In the genomic region with DNA sequence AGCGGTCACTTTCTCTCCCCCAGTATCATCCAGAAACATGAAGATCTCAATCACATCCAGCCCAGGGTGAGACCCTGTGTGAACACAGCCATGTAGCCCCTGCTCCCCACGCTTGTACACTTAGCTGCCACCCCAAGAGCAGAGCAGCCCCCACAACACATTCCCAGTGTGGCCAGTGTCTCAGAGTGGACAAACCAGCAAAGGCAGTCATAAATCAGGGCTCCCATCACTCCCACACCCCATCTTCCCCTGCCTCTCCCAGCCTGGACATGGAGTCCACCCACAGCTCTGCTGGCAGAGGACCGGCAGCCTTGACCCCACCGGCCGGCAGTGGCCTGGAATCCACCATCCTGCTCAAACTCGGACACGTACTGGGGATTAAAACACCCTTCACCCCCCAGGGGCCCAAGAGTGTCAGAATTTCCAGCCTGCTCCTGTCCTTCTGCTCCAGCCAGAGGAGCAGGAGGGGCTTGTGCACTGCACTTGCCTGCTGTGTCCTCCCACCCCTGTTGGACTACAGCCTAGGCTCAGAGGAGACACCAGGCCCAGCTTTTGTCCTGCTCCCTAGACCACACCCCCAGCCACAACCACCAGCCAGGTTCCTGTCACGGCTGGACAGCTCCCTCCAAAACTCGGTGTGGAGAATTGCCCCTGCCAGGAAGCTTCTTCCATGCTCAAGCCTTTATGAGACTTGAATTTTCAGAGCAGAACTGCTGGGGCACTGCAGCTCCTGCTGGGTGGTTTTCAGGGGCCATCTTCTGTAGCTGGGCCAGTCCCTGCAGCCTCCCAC, we compare ENCODE assay signal across 25 cellular contexts.
A peak's percentile ranks its signal among the peaks of the same experiment; 100 is the strongest.
DNase-seq lines count a peak whose midpoint lies in the region; ATAC-seq and TF ChIP-seq lines count a peak whose summit lies in the region.
"Had no signal": no experiment of that assay in that cellular context is flagged by ENCODE, and none has a peak within 500 bp of the region (broad histone marks: within the 10 kb centered on the region; RNA-seq: fewer than 3 reads in every experiment).

No MANE protein-coding gene starts in this region.

- H3K36me3 Mint-ChIP-seq in neural crest cell (ENCODE audit: low read depth), result no peaks in the 10 kb centered on the region

- TF ChIP-seq POLR2A in right lobe of liver (IDR thresholded peaks at IDR 0.05), result no peak

- WGBS in right lobe of liver (ENCODE audit: insufficient coverage, low coverage, low lambda C conversion rate, missing lambda C conversion rate), result 0% methylated on average over 2 of the region's 9 CpGs

- peaks cover 9% of the 10 kb centered on the region for H3K4me1 Mint-ChIP-seq in neural crest cell

- no peak overlapping the region for H3K4me3 Mint-ChIP-seq in neural crest cell
- H3K4me3 Mint-ChIP-seq: CD4-positive, alpha-beta T cell had no signal

- peak; percentile 51 for DNase-seq in H7
- DNase-seq in iPS-NIHi7 (ENCODE audit: extremely low spot score), result peak; percentile 75
- no peak for DNase-seq in neural crest cell (ENCODE audit: low read depth, low spot score)
- DNase-seq in right lobe of liver, result no peak
- DNase-seq in coronary artery (ENCODE audit: low spot score), result no peak
- DNase-seq in activated CD8-positive, alpha-beta memory T cell treated with anti-CD3 and anti-CD28 coated beads, Interleukin-2, amount 50 U/mL, for 4 hours, result no peak
- no peak for DNase-seq in stimulated activated CD4-positive, alpha-beta T cell treated with anti-CD3 and anti-CD28 coated beads, Interleukin-2, amount 100 ng/mL, for 24 hours
- DNase-seq: AML-193; CD4-positive, alpha-beta T cell; GM23248; Karpas-422; NCI-H1092; NCI-H1417 treated with DMSO at 0.1 percent for 48 hours; NCI-H1694 treated with DMSO at 0.1 percent for 48 hours; NCI-H2081; NCI-H2227 treated with DMSO at 0.1 percent for 48 hours; NCI-H510A; NCI-H69; SHP77 treated with DMSO at 0.1 percent for 48 hours had no signal

- intact Hi-C loops in right lobe of liver (cut with DNase I), result no loop called here

- no peaks in the 10 kb centered on the region for H3K9me3 ChIP-seq in right lobe of liver
- H3K9me3 ChIP-seq: A549; BLaER1 treated with 17β-estradiol and CSF1 and Interleukin-3, amounts not matched to agents 10 nM and 100 nM; HAP-1; Peyer's patch had no signal

- H3K27me3 ChIP-seq in H7 (ENCODE audit: control insufficient read depth, insufficient read depth, low read length) (0 out of 2 replicates have a peak, but pooled peaks cover 1% of the 10 kb centered on the region), right lobe of liver (no peaks in the 10 kb centered on the region)
- H3K27me3 ChIP-seq: BLaER1 treated with 17β-estradiol and CSF1 and Interleukin-3, amounts not matched to agents 10 nM and 100 nM; Peyer's patch had no signal

- peaks cover 2% of the 10 kb centered on the region for H3K27me3 Mint-ChIP-seq in neural crest cell (ENCODE audit: low read depth)

- H3K9me3 Mint-ChIP-seq in neural crest cell, result no peaks in the 10 kb centered on the region
- H3K9me3 Mint-ChIP-seq: CD4-positive, alpha-beta T cell had no signal

- peak overlapping the region; percentile 78 for H3K27ac Mint-ChIP-seq in neural crest cell (ENCODE audit: unreplicated experiment)
- H3K27ac Mint-ChIP-seq: CD4-positive, alpha-beta T cell had no signal

- no peak for ATAC-seq in right lobe of liver
- ATAC-seq: A549 had no signal

- H3K27ac ChIP-seq in right lobe of liver (no peak overlapping the region), coronary artery (no peak overlapping the region)
- H3K27ac ChIP-seq: A549; BLaER1 treated with 17β-estradiol and CSF1 and Interleukin-3, amounts not matched to agents 10 nM and 100 nM; GM23248; Peyer's patch; SK-N-MC had no signal

- no peaks in the 10 kb centered on the region for H3K4me1 ChIP-seq in right lobe of liver
- H3K4me1 ChIP-seq: A549; BLaER1 treated with 17β-estradiol and CSF1 and Interleukin-3, amounts not matched to agents 10 nM and 100 nM; HAP-1; Peyer's patch had no signal

- no peak for TF ChIP-seq CTCF in neural crest cell (conservative IDR thresholded peaks at IDR 0.05)
- TF ChIP-seq CTCF in right lobe of liver (IDR thresholded peaks at IDR 0.05), result no peak
- no peak for TF ChIP-seq CTCF in coronary artery (IDR thresholded peaks at IDR 0.05)

- H3K36me3 ChIP-seq in H7 (replicated peaks; ENCODE audit: control insufficient read depth, insufficient read depth, low read length) (no peaks in the 10 kb centered on the region), right lobe of liver (no peaks in the 10 kb centered on the region)
- H3K36me3 ChIP-seq: BLaER1 treated with 17β-estradiol and CSF1 and Interleukin-3, amounts not matched to agents 10 nM and 100 nM; HAP-1; Peyer's patch had no signal

- no peak overlapping the region for H3K4me3 ChIP-seq in H7 (ENCODE audit: insufficient read depth, low read depth, low read length)
- no peak overlapping the region for H3K4me3 ChIP-seq in right lobe of liver
- no peak overlapping the region for H3K4me3 ChIP-seq in coronary artery
- H3K4me3 ChIP-seq: A549; BLaER1 treated with 17β-estradiol and CSF1 and Interleukin-3, amounts not matched to agents 10 nM and 100 nM; GM23248; HAP-1; Peyer's patch; SK-N-MC had no signal

TF ChIP-seq in PFSK-1, 5 proteins besides CTCF, POLR2A, EP300 and RAD21:
- TF ChIP-seq TAF1 (IDR thresholded peaks at IDR 0.05; ENCODE audit: borderline replicate concordance, insufficient read depth, low read length) (no peak), POLR2AphosphoS5 (IDR thresholded peaks at IDR 0.05; ENCODE audit: low read depth, low read length) (no peak)
- TF ChIP-seq, protein P1, sequence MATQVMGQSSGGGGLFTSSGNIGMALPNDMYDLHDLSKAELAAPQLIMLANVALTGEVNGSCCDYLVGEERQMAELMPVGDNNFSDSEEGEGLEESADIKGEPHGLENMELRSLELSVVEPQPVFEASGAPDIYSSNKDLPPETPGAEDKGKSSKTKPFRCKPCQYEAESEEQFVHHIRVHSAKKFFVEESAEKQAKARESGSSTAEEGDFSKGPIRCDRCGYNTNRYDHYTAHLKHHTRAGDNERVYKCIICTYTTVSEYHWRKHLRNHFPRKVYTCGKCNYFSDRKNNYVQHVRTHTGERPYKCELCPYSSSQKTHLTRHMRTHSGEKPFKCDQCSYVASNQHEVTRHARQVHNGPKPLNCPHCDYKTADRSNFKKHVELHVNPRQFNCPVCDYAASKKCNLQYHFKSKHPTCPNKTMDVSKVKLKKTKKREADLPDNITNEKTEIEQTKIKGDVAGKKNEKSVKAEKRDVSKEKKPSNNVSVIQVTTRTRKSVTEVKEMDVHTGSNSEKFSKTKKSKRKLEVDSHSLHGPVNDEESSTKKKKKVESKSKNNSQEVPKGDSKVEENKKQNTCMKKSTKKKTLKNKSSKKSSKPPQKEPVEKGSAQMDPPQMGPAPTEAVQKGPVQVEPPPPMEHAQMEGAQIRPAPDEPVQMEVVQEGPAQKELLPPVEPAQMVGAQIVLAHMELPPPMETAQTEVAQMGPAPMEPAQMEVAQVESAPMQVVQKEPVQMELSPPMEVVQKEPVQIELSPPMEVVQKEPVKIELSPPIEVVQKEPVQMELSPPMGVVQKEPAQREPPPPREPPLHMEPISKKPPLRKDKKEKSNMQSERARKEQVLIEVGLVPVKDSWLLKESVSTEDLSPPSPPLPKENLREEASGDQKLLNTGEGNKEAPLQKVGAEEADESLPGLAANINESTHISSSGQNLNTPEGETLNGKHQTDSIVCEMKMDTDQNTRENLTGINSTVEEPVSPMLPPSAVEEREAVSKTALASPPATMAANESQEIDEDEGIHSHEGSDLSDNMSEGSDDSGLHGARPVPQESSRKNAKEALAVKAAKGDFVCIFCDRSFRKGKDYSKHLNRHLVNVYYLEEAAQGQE (IDR thresholded peaks at IDR 0.05; ENCODE audit: insufficient read depth in 1 of 2, low read depth in 2 of 2, low read length in 2 of 2), result peak; percentile 30 to 84; a peak in 2 of 4 replicates

Comparison
In these comparisons a context has a peak if more than half of its experiments do, and no peak if none do; other contexts are left out.
1. DNase-seq: peak in H7 (single experiment) and iPS-NIHi7 (single experiment); none in neural crest cell (single experiment), right lobe of liver (0 of 3), coronary artery (single experiment), activated CD8-positive, alpha-beta memory T cell treated with anti-CD3 and anti-CD28 coated beads, Interleukin-2, amount 50 U/mL, for 4 hours (single experiment) and stimulated activated CD4-positive, alpha-beta T cell treated with anti-CD3 and anti-CD28 coated beads, Interleukin-2, amount 100 ng/mL, for 24 hours (0 of 2).